Comparison of ENCODE assay signal across 23 cellular contexts in the genomic region with DNA sequence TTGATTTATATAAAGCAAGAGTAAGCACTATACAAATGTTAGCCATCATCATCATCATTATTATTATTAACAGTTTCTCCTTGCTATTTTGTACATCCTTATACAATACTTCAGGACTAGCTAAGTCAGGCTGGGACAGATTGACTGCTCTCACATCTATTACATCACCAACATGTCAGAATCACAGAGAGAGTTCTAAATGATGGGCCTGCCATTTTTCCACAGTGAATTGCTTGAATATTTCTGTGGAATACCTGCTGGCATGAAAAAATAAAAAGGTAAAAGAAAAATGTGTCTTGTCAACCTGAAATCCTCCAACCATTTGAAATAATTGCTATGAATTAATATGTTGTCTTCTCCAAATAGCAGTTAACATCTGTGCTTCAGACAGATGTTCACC.
"Had no signal": no experiment of that assay in that cellular context is flagged by ENCODE, and none has a peak within 500 bp of the region (broad histone marks: within the 10 kb centered on the region; RNA-seq: fewer than 3 reads in every experiment).

No MANE protein-coding gene starts in this region.

- H3K9me3 ChIP-seq: colonic mucosa, esophagus muscularis mucosa, esophagus squamous epithelium, gastrocnemius medialis, gastroesophageal sphincter, heart left ventricle, heart right ventricle had no signal

- H3K27ac ChIP-seq: colonic mucosa, coronary artery, dorsolateral prefrontal cortex, epithelial cell of prostate, esophagus muscularis mucosa, esophagus squamous epithelium, foreskin keratinocyte, gastrocnemius medialis, gastroesophageal sphincter, heart left ventricle, heart right ventricle had no signal

- H3K27me3 ChIP-seq: colonic mucosa, dorsolateral prefrontal cortex, esophagus muscularis mucosa, esophagus squamous epithelium, foreskin keratinocyte, gastrocnemius medialis, gastroesophageal sphincter, heart left ventricle, heart right ventricle had no signal

- H3K4me3 ChIP-seq: colonic mucosa, coronary artery, dorsolateral prefrontal cortex, esophagus muscularis mucosa, esophagus squamous epithelium, gastrocnemius medialis, gastroesophageal sphincter, heart left ventricle, heart right ventricle had no signal

- H3K36me3 ChIP-seq: colonic mucosa, esophagus muscularis mucosa, esophagus squamous epithelium, gastrocnemius medialis, gastroesophageal sphincter, heart left ventricle, heart right ventricle had no signal

- DNase-seq: colonic mucosa; cortex of kidney; dermis blood vessel endothelial cell; dorsolateral prefrontal cortex; effector CD4-positive, alpha-beta T cell; effector CD8-positive, alpha-beta T cell; effector memory CD4-positive, alpha-beta T cell; effector memory CD8-positive, alpha-beta T cell; endodermal cell; erythroblast; esophagus squamous epithelium; foreskin fibroblast; foreskin keratinocyte; foreskin melanocyte; gastrocnemius medialis; glutamatergic neuron; head of caudate nucleus; heart left ventricle; heart right ventricle had no signal
